11 cellular contexts compared by ENCODE assay signal in genomic region chrX:5265324-5265723, GRCh38.
"Had no signal": no experiment of that assay in that cellular context is flagged by ENCODE, and none has a peak within 500 bp of the region (broad histone marks: within the 10 kb centered on the region; RNA-seq: fewer than 3 reads in every experiment).

No MANE protein-coding gene starts in this region.

- H2AFZ ChIP-seq: GM23248, GM23338 had no signal

- H3K4me3 ChIP-seq: GM23248, GM23338, HAP-1 had no signal

- H3K27ac ChIP-seq: GM23248 had no signal

- H3K4me1 Mint-ChIP-seq: GM23338, H9 had no signal

- FAIRE-seq: H1, H54 had no signal

- H3K9ac ChIP-seq: GM23248 had no signal

- H3K4me2 ChIP-seq: GM23338 had no signal

- H3K9me3 Mint-ChIP-seq: GM23338 had no signal

- H3K4me3 Mint-ChIP-seq: GM23338, H9, HFFc6 had no signal

- H3K9me3 ChIP-seq: HAP-1 had no signal

- H3K36me3 ChIP-seq: HAP-1 had no signal

- DNase-seq: GM23248, GOT3, H7, H9, HCEC 1CT, HFFc6 had no signal

- H3K4me1 ChIP-seq: HAP-1 had no signal

- ATAC-seq: GM23338, HCT116 had no signal

- H3K27ac Mint-ChIP-seq: GM23338, H9, HFFc6 had no signal
